Comparison of ENCODE assay signal across 8 cellular contexts in the genomic region with DNA sequence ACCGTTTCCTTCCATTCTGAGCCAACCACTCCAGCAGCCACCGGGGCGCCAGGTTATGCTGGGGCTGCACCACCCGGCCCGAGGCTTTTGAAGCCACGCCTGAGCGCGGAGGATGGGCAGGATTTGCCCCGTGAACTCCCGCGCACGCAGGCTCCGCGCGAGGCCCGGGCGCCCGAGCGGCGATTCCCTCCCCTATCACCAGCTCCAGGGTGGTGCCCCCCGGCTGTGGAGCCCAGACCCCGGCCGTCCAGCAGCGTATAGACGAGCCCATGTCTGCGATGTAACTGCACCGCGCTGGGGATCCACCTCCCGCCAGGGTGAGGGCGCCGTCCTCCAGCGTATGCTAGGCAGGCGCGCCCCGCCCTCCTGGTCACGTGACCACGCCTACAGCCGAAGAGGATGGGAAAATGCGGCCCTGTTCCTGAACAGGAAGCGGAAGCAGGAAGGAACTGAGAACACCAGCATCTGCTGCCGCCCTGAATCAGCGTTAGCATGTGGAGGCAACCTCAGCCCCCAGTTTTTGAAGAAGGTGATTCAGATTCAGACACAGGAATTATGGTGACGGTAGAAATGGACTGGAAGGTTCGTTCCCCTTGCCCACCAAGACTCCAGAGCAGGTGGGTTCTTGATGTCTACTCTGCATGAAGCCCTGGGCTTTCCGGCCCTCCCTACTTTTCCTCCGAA. TPM values are rescaled to one million over a fixed set of nuclear protein-coding genes. Genes with fewer than 3 reads are reported as not detected.
A peak's percentile ranks its signal among the peaks of the same experiment; 100 is the strongest.
DNase-seq lines count a peak whose midpoint lies in the region; ATAC-seq and TF ChIP-seq lines count a peak whose summit lies in the region.

No MANE protein-coding gene starts in this region.

- H3K36me3 Mint-ChIP-seq in type B pancreatic cell: peaks cover 23% of the 10 kb centered on the region

- no peaks in the 10 kb centered on the region for H3K27me3 ChIP-seq in cardiac muscle cell

- H3K36me3 ChIP-seq in cardiac muscle cell: peaks cover 22% of the 10 kb centered on the region

- TF ChIP-seq POLR2A in GM10847 (IDR thresholded peaks at IDR 0.05; ENCODE audit: extremely low read depth, insufficient read length) (peak; percentile 59), NB4 (IDR thresholded peaks at IDR 0.05; ENCODE audit: extremely low read depth, insufficient read length) (peak; percentile 68)

- peak; percentile 86 for ATAC-seq in HG02571 (IDR thresholded peaks at IDR 0.05; ENCODE audit: unreplicated experiment)

- H3K27ac ChIP-seq in cardiac muscle cell: no peak overlapping the region

- peak overlapping the region; percentile 83 for H3K4me3 Mint-ChIP-seq in type B pancreatic cell

- no peaks in the 10 kb centered on the region for H3K9me3 Mint-ChIP-seq in type B pancreatic cell

- TF ChIP-seq CTCF in NB4 (IDR thresholded peaks at IDR 0.05; ENCODE audit: low read depth, low read length): peak; percentile 30
- peak; percentile 36 for TF ChIP-seq CTCF in cardiac muscle cell (IDR thresholded peaks at IDR 0.05; ENCODE audit: low read depth, low read length)
- TF ChIP-seq CTCF in type B pancreatic cell (conservative IDR thresholded peaks at IDR 0.05): no peak

- no peaks in the 10 kb centered on the region for H3K4me1 Mint-ChIP-seq in type B pancreatic cell (ENCODE audit: unreplicated experiment)

- no peaks in the 10 kb centered on the region for H3K4me1 ChIP-seq in cardiac muscle cell (ENCODE audit: low read depth)

- H3K9me3 ChIP-seq in cardiac muscle cell (ENCODE audit: low read depth): no peaks in the 10 kb centered on the region

- peak; percentile 95 for DNase-seq in NB4 (ENCODE audit: low read depth)
- DNase-seq in SKM-1 treated with dmso at 0.1 percent for 144 hours (lab: John Stamatoyannopoulos, UW; ENCODE audit: unreplicated experiment): peak; percentile 92
- DNase-seq in activated naive CD8-positive, alpha-beta T cell treated with anti-CD3 and anti-CD28 coated beads, Interleukin-2, amount 50 U/mL, for 16 hours (ENCODE audit: low read depth, low spot score): peak; percentile 91
- DNase-seq in cardiac muscle cell (ENCODE audit: low read depth in 1 of 2, low spot score in 1 of 2): peak; percentile 84 to 94
- peak; percentile 93 for DNase-seq in pons (ENCODE audit: low spot score)
- peak; percentile 80 for DNase-seq in type B pancreatic cell (ENCODE audit: extremely low spot score, unreplicated experiment)

- H3K4me3 ChIP-seq in NB4 (ENCODE audit: low read depth, low read length): peak overlapping the region; percentile 65
- H3K4me3 ChIP-seq in cardiac muscle cell: peak overlapping the region; percentile 37

- H3K27me3 Mint-ChIP-seq in type B pancreatic cell: no peaks in the 10 kb centered on the region

- no peak overlapping the region for H3K27ac Mint-ChIP-seq in type B pancreatic cell

RNA-seq across cellular contexts. Expression of a gene that starts 46.0 kb away (rescaled TPM):
- total RNA-seq in cardiac muscle cell (45.0 and 46.3 TPM in 2 replicates), type B pancreatic cell (ENCODE audit: low replicate concordance) (33.5 and 37.9 TPM in 2 replicates)
- polyA plus RNA-seq in cardiac muscle cell: 29.9 and 33.6 TPM in 2 replicates
